ENCODE assay signal across 2 cellular contexts in the genomic region with DNA sequence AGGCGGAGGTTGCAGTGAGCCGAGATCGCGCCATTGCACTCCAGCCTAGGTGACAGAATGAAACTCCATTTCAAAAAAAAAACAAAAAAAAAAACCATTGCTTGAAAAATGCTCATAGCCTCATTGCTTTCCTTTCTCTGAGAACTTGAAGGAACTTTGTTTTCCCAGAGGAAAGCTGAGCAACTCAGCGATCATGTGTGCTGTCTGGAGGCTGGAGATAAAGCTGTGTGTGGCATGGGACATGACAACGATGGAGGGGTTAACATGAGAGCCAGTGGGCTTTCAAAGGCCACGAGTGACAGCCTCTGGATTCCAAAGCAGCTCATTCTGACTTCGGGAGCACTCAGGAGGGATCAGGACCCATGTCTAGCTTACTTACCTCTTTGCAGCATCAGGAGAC.
TF ChIP-seq lines count a peak whose summit lies in the region.

No MANE protein-coding gene starts in this region.

TF ChIP-seq in HCT116, 20 proteins besides CTCF, POLR2A, EP300 and RAD21:
- no peak for TF ChIP-seq TCF7L2 (IDR thresholded peaks at IDR 0.05; ENCODE audit: borderline replicate concordance, extremely low read depth, insufficient read depth, insufficient read length)
- no peak for TF ChIP-seq FOSL1 (IDR thresholded peaks at IDR 0.05; ENCODE audit: low read depth)
- TF ChIP-seq ELF1 (IDR thresholded peaks at IDR 0.05; ENCODE audit: borderline replicate concordance, low read depth): no peak
- TF ChIP-seq ATF3 (IDR thresholded peaks at IDR 0.05): no peak
- TF ChIP-seq ZNF274 (IDR thresholded peaks at IDR 0.05; ENCODE audit: low read depth, low read length): no peak
- no peak for TF ChIP-seq EZH2 (IDR thresholded peaks at IDR 0.05)
- TF ChIP-seq POLR2AphosphoS5 (IDR thresholded peaks at IDR 0.05; ENCODE audit: low read depth, low read length): no peak
- no peak for TF ChIP-seq REST (IDR thresholded peaks at IDR 0.05; ENCODE audit: low read depth)
- no peak for TF ChIP-seq JUND (IDR thresholded peaks at IDR 0.05)
- TF ChIP-seq ZFX (IDR thresholded peaks at IDR 0.05): no peak
- TF ChIP-seq SRF (IDR thresholded peaks at IDR 0.05; ENCODE audit: low read depth): no peak
- TF ChIP-seq EGR1 (IDR thresholded peaks at IDR 0.05; ENCODE audit: low read depth): no peak

TF ChIP-seq in K562, 482 proteins besides CTCF, POLR2A, EP300 and RAD21:
- TF ChIP-seq PHF20 (IDR thresholded peaks at IDR 0.05; ENCODE audit: partially characterized antibody) (no peak), MTA2 (IDR thresholded peaks at IDR 0.05; ENCODE audit: low read depth) (peak; percentile 63; the same call in 1 of the 2 replicates), PKNOX1 (IDR thresholded peaks at IDR 0.05) (0 out of 2 replicates have a peak, but pooled peaks have one; percentile 28), SMARCA4 (IDR thresholded peaks at IDR 0.05) (0 out of 2 replicates have a peak, but pooled peaks have one; percentile 27), CBFA2T3 (IDR thresholded peaks at IDR 0.05) (peak; percentile 39), REST (CRISPR knock-in tag; IDR thresholded peaks at IDR 0.05; ENCODE audit: low read depth) (no peak), BHLHE40 (IDR thresholded peaks at IDR 0.05; ENCODE audit: low read length) (no peak), POLR2H (tag; IDR thresholded peaks at IDR 0.05; ENCODE audit: low read depth) (no peak), TAF7 (tag; IDR thresholded peaks at IDR 0.05) (no peak), TCF3 (CRISPR knock-in tag; IDR thresholded peaks at IDR 0.05) (peak; percentile 65), ARID1B (IDR thresholded peaks at IDR 0.05) (peak; percentile 73), TAL1 (IDR thresholded peaks at IDR 0.05) (peak; percentile 50), NR3C1 (CRISPR knock-in tag; IDR thresholded peaks at IDR 0.05) (no peak), FOXM1 (IDR thresholded peaks at IDR 0.05; ENCODE audit: low read depth) (no peak), FOXM1 (CRISPR knock-in tag; IDR thresholded peaks at IDR 0.05; ENCODE audit: low read depth) (no peak), TRIM28 (IDR thresholded peaks at IDR 0.05) (no peak), ZNF655 (CRISPR knock-in tag; IDR thresholded peaks at IDR 0.05) (no peak), HMBOX1 (IDR thresholded peaks at IDR 0.05) (no peak)
- TF ChIP-seq, protein P1, sequence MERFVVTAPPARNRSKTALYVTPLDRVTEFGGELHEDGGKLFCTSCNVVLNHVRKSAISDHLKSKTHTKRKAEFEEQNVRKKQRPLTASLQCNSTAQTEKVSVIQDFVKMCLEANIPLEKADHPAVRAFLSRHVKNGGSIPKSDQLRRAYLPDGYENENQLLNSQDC (CRISPR knock-in tag; IDR thresholded peaks at IDR 0.05): no peak
- TF ChIP-seq, protein P2, sequence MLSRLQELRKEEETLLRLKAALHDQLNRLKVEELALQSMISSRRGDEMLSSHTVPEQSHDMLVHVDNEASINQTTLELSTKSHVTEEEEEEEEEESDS (CRISPR knock-in tag; IDR thresholded peaks at IDR 0.05): no peak
